In the genomic region with DNA sequence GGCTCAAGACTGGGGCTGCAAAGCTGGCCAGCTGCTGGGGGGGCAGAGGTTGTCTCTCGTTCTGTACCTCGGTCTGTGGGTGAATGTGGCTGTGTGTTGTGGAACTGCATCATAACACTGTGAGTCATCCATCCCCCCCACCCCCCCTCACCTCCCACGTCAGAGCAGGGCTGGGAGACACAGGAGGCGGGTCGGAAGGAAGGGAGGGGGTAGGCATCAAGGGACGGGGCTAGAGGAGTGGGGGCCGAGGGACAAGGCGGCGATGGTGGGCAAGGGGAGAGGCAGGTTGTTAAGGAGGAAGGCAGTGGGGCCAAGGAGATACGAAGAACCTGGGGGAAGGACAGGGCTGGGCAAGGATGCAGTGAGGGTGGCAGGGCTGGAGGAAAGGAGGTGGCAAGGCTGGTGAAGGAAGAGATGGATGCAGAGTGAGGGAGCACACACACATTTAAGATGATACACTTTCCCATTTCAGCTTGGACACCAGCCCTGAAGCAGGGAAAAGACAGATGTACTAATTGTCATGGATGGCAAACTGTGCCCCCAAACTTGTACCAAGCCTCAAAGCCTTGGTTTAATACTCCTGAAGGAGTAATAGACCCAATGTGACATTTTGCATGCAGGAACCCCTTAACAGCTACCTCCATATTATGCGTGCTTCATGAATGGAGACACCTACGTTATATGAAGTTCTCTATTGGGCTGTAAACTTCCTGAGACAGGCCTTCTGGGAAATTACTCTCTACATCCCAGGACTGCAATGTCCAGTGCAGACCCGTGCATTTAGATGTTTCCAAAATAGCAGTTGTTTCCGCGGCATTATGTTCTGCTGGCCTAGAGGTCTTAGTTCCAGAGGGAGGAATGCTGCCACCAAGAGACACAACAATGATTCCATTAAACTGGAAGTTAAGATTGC, we compare ENCODE assay signal across 7 cellular contexts. TPM values are rescaled to one million over a fixed set of nuclear protein-coding genes. Genes with fewer than 3 reads are reported as not detected.
A peak's percentile ranks its signal among the peaks of the same experiment; 100 is the strongest.
DNase-seq lines count a peak whose midpoint lies in the region; ATAC-seq and TF ChIP-seq lines count a peak whose summit lies in the region.

A gene with protein sequence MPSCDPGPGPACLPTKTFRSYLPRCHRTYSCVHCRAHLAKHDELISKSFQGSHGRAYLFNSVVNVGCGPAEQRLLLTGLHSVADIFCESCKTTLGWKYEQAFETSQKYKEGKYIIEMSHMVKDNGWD (minus strand): TSS at position 87 of the 913 bp plus-strand sequence. CDS start 2,805 bp downstream, outside the sequence.

- H4K20me1 ChIP-seq in PC-9 (ENCODE audit: insufficient read depth), result no peaks in the 10 kb centered on the region

- DNase-seq in H4 (ENCODE audit: low spot score), result peak; percentile 72
- no peak for DNase-seq in PC-9
- peak; percentile 87 for DNase-seq in activated effector memory CD4-positive, alpha-beta T cell treated with anti-CD3 and anti-CD28 coated beads, Interleukin-2, amount 50 U/mL, for 16 hours
- DNase-seq in fibroblast of mammary gland (ENCODE audit: low read depth), result peak; percentile 83
- peak; percentile 71 for DNase-seq in natural killer cell treated with Interleukin-12 subunit alpha and Interleukin-12 subunit beta and Interleukin-15 and Interleukin-18, amount 100 ng/mL, for 72 hours (ENCODE audit: low spot score)

- peaks cover 30 to 45% of the 10 kb centered on the region in 2 donors for H3K4me1 Mint-ChIP-seq in natural killer cell treated with Interleukin-12 subunit alpha and Interleukin-12 subunit beta and Interleukin-15 and Interleukin-18, amount 100 ng/mL, for 72 hours (ENCODE audit: low read depth in 2 of 2)

- no peaks in the 10 kb centered on the region for H3K9me3 Mint-ChIP-seq in natural killer cell treated with Interleukin-12 subunit alpha and Interleukin-12 subunit beta and Interleukin-15 and Interleukin-18, amount 100 ng/mL, for 72 hours

- POLR2A ChIA-PET in PC-9 (lab: Charles Lee; ENCODE audit: unreplicated experiment), result interaction anchor here (0.6 to 0.9 kb wide), 2 partner anchors 42 to 259 kb away, joined by 3 read pairs; no protein-coding TSS in a partner anchor

- H3K27me3 ChIP-seq in PC-9 (ENCODE audit: insufficient read depth, low read depth) (peaks cover 51% of the 10 kb centered on the region), subcutaneous abdominal adipose tissue (ENCODE audit: control insufficient read depth in 5 of 5, insufficient read depth in 4 of 5, low read length in 5 of 5) (peaks cover 33 to 48% (median 39%) of the 10 kb centered on the region in 5 donors)

- peaks cover 30 to 33% of the 10 kb centered on the region in 2 donors for H3K27me3 Mint-ChIP-seq in natural killer cell treated with Interleukin-12 subunit alpha and Interleukin-12 subunit beta and Interleukin-15 and Interleukin-18, amount 100 ng/mL, for 72 hours

- no peak within 1 kb of the TSS for H2AFZ ChIP-seq in PC-9

- peak within 1 kb of the TSS in 1 of 2 donors; percentile 18 for H3K27ac Mint-ChIP-seq in natural killer cell treated with Interleukin-12 subunit alpha and Interleukin-12 subunit beta and Interleukin-15 and Interleukin-18, amount 100 ng/mL, for 72 hours

- peak within 1 kb of the TSS; percentile 45 for H3K4me2 ChIP-seq in PC-9

- CTCF ChIA-PET in PC-9 (lab: Charles Lee), result interaction anchor here (0.7 kb wide), 2 partner anchors 18 to 218 kb away, joined by 4 read pairs; no protein-coding TSS in a partner anchor

- no peaks in the 10 kb centered on the region; the same call in 1 of the 2 replicates for H3F3A ChIP-seq in PC-9 (ENCODE audit: insufficient read depth, low read depth)

- H3K4me1 ChIP-seq in PC-9 (replicated peaks; ENCODE audit: insufficient read depth) (0 out of 2 replicates have a peak, but pooled peaks cover under 1% of the 10 kb centered on the region), subcutaneous abdominal adipose tissue (ENCODE audit: control insufficient read depth in 5 of 5, insufficient read depth in 5 of 5, low read length in 5 of 5) (peaks cover 0 to 53% (median 38%) of the 10 kb centered on the region in 5 donors)

- H3K27ac ChIP-seq in PC-9, result no peak within 1 kb of the TSS
- no peak within 1 kb of the TSS for H3K27ac ChIP-seq in subcutaneous abdominal adipose tissue (ENCODE audit: low read depth, low read length)

- TF ChIP-seq CTCF in PC-9 (conservative IDR thresholded peaks at IDR 0.05) (no peak), fibroblast of mammary gland (conservative IDR thresholded peaks at IDR 0.05; ENCODE audit: control insufficient read depth, insufficient read depth, low read depth, low read length) (no peak)

- no peaks in the 10 kb centered on the region for H3K36me3 ChIP-seq in PC-9 (ENCODE audit: low read depth)
- no peaks in the 10 kb centered on the region for H3K36me3 ChIP-seq in subcutaneous abdominal adipose tissue (ENCODE audit: control insufficient read depth in 5 of 5, insufficient read depth in 5 of 5, low read length in 5 of 5)

- no peaks in the 10 kb centered on the region for H3K36me3 Mint-ChIP-seq in natural killer cell treated with Interleukin-12 subunit alpha and Interleukin-12 subunit beta and Interleukin-15 and Interleukin-18, amount 100 ng/mL, for 72 hours

- BruUV-seq in PC-9 (replicated peaks; lab: Mats Ljungman, UMichigan), result no TSS peak

- H3K4me3 ChIP-seq in PC-9 (no peak within 1 kb of the TSS), fibroblast of mammary gland (ENCODE audit: control insufficient read depth, low read depth, low read length) (peak within 1 kb of the TSS; percentile 52), subcutaneous abdominal adipose tissue (ENCODE audit: low read depth in 1 of 5, low read length in 5 of 5) (peak within 1 kb of the TSS; percentile 46 to 64 (median 57))

- intact Hi-C loops in PC-9 (cut with micrococcal nuclease; ENCODE audit: unreplicated experiment), result no loop called here

- H3K9me3 ChIP-seq in PC-9 (ENCODE audit: insufficient read depth, low read depth) (no peaks in the 10 kb centered on the region), subcutaneous abdominal adipose tissue (ENCODE audit: control insufficient read depth in 5 of 5, low read length in 5 of 5) (no peaks in the 10 kb centered on the region)

- ATAC-seq in natural killer cell treated with Interleukin-12 subunit alpha and Interleukin-12 subunit beta and Interleukin-15 and Interleukin-18, amount 100 ng/mL, for 72 hours, result peak; percentile 84 to 85
- ATAC-seq in HG03045 (IDR thresholded peaks at IDR 0.05; ENCODE audit: unreplicated experiment), result no peak

- peak within 1 kb of the TSS; percentile 82 for H3K4me3 Mint-ChIP-seq in natural killer cell treated with Interleukin-12 subunit alpha and Interleukin-12 subunit beta and Interleukin-15 and Interleukin-18, amount 100 ng/mL, for 72 hours

- peak within 1 kb of the TSS in 3 of 5 donors; percentile 28 to 42 (median 37) for H3K9ac ChIP-seq in subcutaneous abdominal adipose tissue (ENCODE audit: low read length in 5 of 5)

- H3K9me2 ChIP-seq in PC-9 (ENCODE audit: insufficient read depth), result no peaks in the 10 kb centered on the region

- no peaks in the 10 kb centered on the region for H3K79me2 ChIP-seq in PC-9 (ENCODE audit: low read depth)

RNA-seq across cellular contexts. Expression of the gene that starts here (rescaled TPM):
- total RNA-seq in H4 (2014; rRNA removed; shearing (Covaris generic)), result 1.2 and 3.3 TPM in 2 replicates
- total RNA-seq in PC-9 (2021), result 0.48 and 0.98 TPM in 2 replicates
- total RNA-seq in natural killer cell treated with Interleukin-12 subunit alpha and Interleukin-12 subunit beta and Interleukin-15 and Interleukin-18, amount 100 ng/mL, for 72 hours, result not detected

Comparison
In these comparisons a context has a peak if more than half of its experiments do, and no peak if none do; other contexts are left out.
1. Peak in DNase-seq and ATAC-seq in natural killer cell treated with Interleukin-12 subunit alpha and Interleukin-12 subunit beta and Interleukin-15 and Interleukin-18, amount 100 ng/mL, for 72 hours; RNA of the gene not detected or under 1 TPM.
2. DNase-seq: peak in H4 (single experiment), activated effector memory CD4-positive, alpha-beta T cell treated with anti-CD3 and anti-CD28 coated beads, Interleukin-2, amount 50 U/mL, for 16 hours (single experiment) and fibroblast of mammary gland (single experiment); none in PC-9 (0 of 2).